Comparison of ENCODE assay signal across 9 cellular contexts in genomic region chr12:101407438-101408345, GRCh38. TPM values are rescaled to one million over a fixed set of nuclear protein-coding genes. Genes with fewer than 3 reads are reported as not detected.
DNase-seq lines count a peak whose midpoint lies in the region; ATAC-seq, FAIRE-seq and TF ChIP-seq lines count a peak whose summit lies in the region.
"Had no signal": no experiment of that assay in that cellular context is flagged by ENCODE, and none has a peak within 500 bp of the region (broad histone marks: within the 10 kb centered on the region; RNA-seq: fewer than 3 reads in every experiment).

ARL1 (minus strand) TSS chr12:101407772; CDS start chr12:101407645, 127 bp downstream.

- H3K27me3 Mint-ChIP-seq in central memory CD8-positive, alpha-beta T cell, result no peaks in the 10 kb centered on the region

- peak within 1 kb of the TSS; percentile 95 for H3K27ac ChIP-seq in keratinocyte (ENCODE audit: control insufficient read depth, insufficient read depth, low read length)

- peaks cover 38% of the 10 kb centered on the region for H3K79me2 ChIP-seq in keratinocyte (ENCODE audit: control insufficient read depth, insufficient read depth, low read length)

- peaks cover 31% of the 10 kb centered on the region for H3K4me1 Mint-ChIP-seq in central memory CD8-positive, alpha-beta T cell

- TF ChIP-seq CTCF in AG09319 (IDR thresholded peaks at IDR 0.05; ENCODE audit: low read depth, low read length), result no peak
- no peak for TF ChIP-seq CTCF in keratinocyte (optimal IDR thresholded peaks at IDR 0.05 in 1 of 3, IDR thresholded peaks at IDR 0.05 in 1 of 3, conservative IDR thresholded peaks at IDR 0.05 in 1 of 3; ENCODE audit: extremely low read depth in 1 of 3, insufficient read depth in 2 of 3, low read length in 3 of 3)

- H3K4me1 ChIP-seq in keratinocyte (ENCODE audit: control insufficient read depth, extremely low read depth, insufficient read depth, low read length), result peaks cover 11% of the 10 kb centered on the region

- H4K20me1 ChIP-seq in keratinocyte (ENCODE audit: control insufficient read depth, extremely low read depth, insufficient read depth, low read length), result no peaks in the 10 kb centered on the region

- peak within 1 kb of the TSS; percentile 74 to 99 (median 94) for H3K4me3 ChIP-seq in keratinocyte (ENCODE audit: control insufficient read depth in 2 of 3, extremely low read depth in 1 of 3, insufficient read depth in 2 of 3, low read depth in 1 of 3, low read length in 3 of 3)

- ATAC-seq in GM19023 (IDR thresholded peaks at IDR 0.05; ENCODE audit: unreplicated experiment) (peak; percentile 82), HG03196 (IDR thresholded peaks at IDR 0.05; ENCODE audit: unreplicated experiment) (peak; percentile 84)
- peak; percentile 83 for ATAC-seq in activated CD4-positive, CD25-positive, alpha-beta regulatory T cell treated with anti-CD3 and anti-CD28 coated beads, Interleukin-2, amount 50 U/mL, for 24 hours
- ATAC-seq in central memory CD8-positive, alpha-beta T cell (replicated peaks; ENCODE audit: extremely low read depth, poor library complexity, severe bottlenecking), result peak; percentile 71

- H3K9me3 Mint-ChIP-seq in central memory CD8-positive, alpha-beta T cell, result no peaks in the 10 kb centered on the region

- no peak for FAIRE-seq in keratinocyte (lab: Jason Lieb, UNC)
- FAIRE-seq: TTC549 had no signal

- DNase-seq in AG09319 (ENCODE audit: extremely low read depth, low read depth) (peak; percentile 66), NCI-H345 treated with DMSO at 0.1 percent for 48 hours (lab: John Stamatoyannopoulos, UW; ENCODE audit: unreplicated experiment) (peak; percentile 68), keratinocyte (ENCODE audit: low read depth, low spot score) (no peak)
- DNase-seq in central memory CD8-positive, alpha-beta T cell (ENCODE audit: low spot score in 2 of 2), result peak; percentile 59 to 66
- DNase-seq in stimulated activated CD4-positive, alpha-beta T cell treated with anti-CD3 and anti-CD28 coated beads, Interleukin-12 subunit alpha, Interleukin-12 subunit beta, amount 100 ng/mL, for 48 hours (ENCODE audit: low read depth in 2 of 3, low spot score in 1 of 3), result peak; percentile 68 to 82 (median 78)

- dilution Hi-C loops in keratinocyte (cut with MboI; ENCODE audit: extremely low pct_ligation_motif_present, low sequenced_read_pairs), result no loop called here

- H3K9me3 ChIP-seq in keratinocyte (ENCODE audit: control insufficient read depth, low read depth, low read length), result no peaks in the 10 kb centered on the region

- peaks cover 10% of the 10 kb centered on the region for H3K36me3 Mint-ChIP-seq in central memory CD8-positive, alpha-beta T cell (ENCODE audit: insufficient read depth)

- H3K9ac ChIP-seq in keratinocyte (ENCODE audit: control insufficient read depth, extremely low read depth, insufficient read depth, low read length), result peak within 1 kb of the TSS; percentile 97

- H3K27me3 ChIP-seq in keratinocyte (ENCODE audit: control insufficient read depth, extremely low read depth, insufficient read depth, low read length), result no peaks in the 10 kb centered on the region

- peaks cover 0 to 2% of the 10 kb centered on the region in 2 experiments for H3K36me3 ChIP-seq in keratinocyte (ENCODE audit: control insufficient read depth in 2 of 2, extremely low read depth in 1 of 2, insufficient read depth in 2 of 2, low read length in 2 of 2)

- peak within 1 kb of the TSS; percentile 95 for H2AFZ ChIP-seq in keratinocyte (ENCODE audit: control insufficient read depth, low read length)

- H3K27ac Mint-ChIP-seq in central memory CD8-positive, alpha-beta T cell (ENCODE audit: low read depth), result peak within 1 kb of the TSS; percentile 97

- peak within 1 kb of the TSS; percentile 94 for H3K4me2 ChIP-seq in keratinocyte (ENCODE audit: control insufficient read depth, extremely low read depth, insufficient read depth, low read depth, low read length)

- no peaks in the 10 kb centered on the region for H3K9me1 ChIP-seq in keratinocyte (ENCODE audit: control insufficient read depth, extremely low read depth, insufficient read depth, low read length)

- H3K4me3 Mint-ChIP-seq in central memory CD8-positive, alpha-beta T cell, result peak within 1 kb of the TSS; percentile 99

RNA-seq across cellular contexts. Expression of gene ARL1, which starts in this region (rescaled TPM):
- 60.0 to 102 TPM (median 83.1 TPM) in 3 replicates for polyA plus RNA-seq in keratinocyte
- 98.0 TPM for polyA plus RNA-seq in keratinocyte (2011; ENCODE audit: low read depth)
- 66.8 and 130 TPM in 2 replicates for polyA plus RNA-seq in keratinocyte (2011; cell fraction: cytosol; rRNA removed)
- 65.3 and 90.0 TPM in 2 replicates for polyA plus RNA-seq in keratinocyte (2011; cell fraction: nucleus; rRNA removed)
- 73.1 and 75.1 TPM in 2 replicates for polyA plus RNA-seq in keratinocyte (2012; ENCODE audit: low replicate concordance)
- 13.1 to 95.7 TPM (median 50.1 TPM) in 3 replicates for polyA minus RNA-seq in keratinocyte
- polyA minus RNA-seq in keratinocyte (2011; cell fraction: cytosol; rRNA and poly(A)+ RNA removed), result 17.5 TPM
- 21.7 and 39.2 TPM in 2 replicates for polyA minus RNA-seq in keratinocyte (2011; cell fraction: nucleus; rRNA and poly(A)+ RNA removed)
